Comparison of ENCODE assay signal across 9 cellular contexts in the genomic region with DNA sequence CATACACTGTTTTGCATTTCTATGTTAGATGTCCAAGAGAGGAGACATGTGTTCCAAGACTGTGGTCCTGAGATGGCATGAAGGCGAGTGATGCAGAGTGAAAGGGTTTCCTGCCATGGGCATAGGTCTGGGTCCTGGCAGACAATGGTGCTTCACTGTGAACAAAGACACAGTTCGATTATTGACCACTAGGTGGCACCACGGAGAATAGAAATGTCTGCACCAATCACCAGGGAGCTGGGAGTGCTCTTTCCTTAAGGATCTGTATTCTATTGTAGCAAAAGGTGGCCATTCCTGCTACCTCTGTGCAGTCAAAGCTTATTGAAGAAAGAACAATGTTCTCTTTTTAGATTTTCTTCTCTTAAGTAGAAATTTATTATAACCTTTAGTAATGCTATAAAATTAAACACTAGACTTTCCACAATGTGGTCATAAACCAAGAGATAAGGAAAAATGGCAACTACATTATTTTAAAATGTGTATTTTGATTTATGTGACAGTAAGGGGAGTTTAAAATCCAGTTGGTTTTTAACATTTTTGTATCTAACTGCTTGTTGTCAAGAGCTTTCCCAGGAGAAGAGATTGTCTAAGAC.
DNase-seq lines count a peak whose midpoint lies in the region; ATAC-seq and TF ChIP-seq lines count a peak whose summit lies in the region.
"Had no signal": no experiment of that assay in that cellular context is flagged by ENCODE, and none has a peak within 500 bp of the region (broad histone marks: within the 10 kb centered on the region; RNA-seq: fewer than 3 reads in every experiment).

No MANE protein-coding gene starts in this region.

- WGBS in SK-N-SH (ENCODE audit: low lambda C conversion rate): 4% methylated on average over 3 of the region's 3 CpGs
- WGBS in smooth muscle cell (ENCODE audit: low lambda C conversion rate): 19% methylated on average over 3 of the region's 3 CpGs

- no peak for ATAC-seq in left colon

- H3F3A ChIP-seq in SK-N-SH (replicated peaks; ENCODE audit: insufficient read depth): no peaks in the 10 kb centered on the region
- H3F3A ChIP-seq in smooth muscle cell (ENCODE audit: low read depth): peaks cover 9% of the 10 kb centered on the region

- CTCF ChIA-PET in SK-N-SH (lab: Yijun Ruan, JAX): interaction anchor here (0.6 to 3.0 kb wide), 56 partner anchors 8 to 1039 kb away, joined by 3 to 65 read pairs (median 4); a partner anchor contains a TSS

- H3K36me3 ChIP-seq in KMS-11 (ENCODE audit: insufficient read depth) (no peaks in the 10 kb centered on the region), SK-N-SH (replicated peaks in 1 of 2; ENCODE audit: control insufficient read depth in 1 of 2, insufficient read depth in 2 of 2, low read length in 1 of 2) (no peaks in the 10 kb centered on the region), smooth muscle cell (ENCODE audit: low read depth) (no peaks in the 10 kb centered on the region)

- H4K20me1 ChIP-seq in KMS-11 (ENCODE audit: insufficient read depth) (no peaks in the 10 kb centered on the region), SK-N-SH (ENCODE audit: insufficient read depth) (no peaks in the 10 kb centered on the region), smooth muscle cell (ENCODE audit: low read depth) (no peaks in the 10 kb centered on the region)

- no peak overlapping the region for H3K4me2 ChIP-seq in KMS-11
- H3K4me2 ChIP-seq in SK-N-SH: no peak overlapping the region
- no peak overlapping the region for H3K4me2 ChIP-seq in smooth muscle cell

- H3K4me1 ChIP-seq in KMS-11 (ENCODE audit: low read depth, poor library complexity, severe bottlenecking) (no peaks in the 10 kb centered on the region), SK-N-SH (ENCODE audit: control insufficient read depth in 1 of 2, insufficient read depth in 2 of 2, low read depth in 1 of 2, low read length in 1 of 2) (peaks cover 0 to 3% of the 10 kb centered on the region in 2 experiments; a peak in 1 of 4 replicates), smooth muscle cell (ENCODE audit: low read depth) (no peaks in the 10 kb centered on the region)

- H3K9me2 ChIP-seq in SK-N-SH: no peaks in the 10 kb centered on the region

- H3K27me3 ChIP-seq in KMS-11 (ENCODE audit: insufficient read depth, low read depth) (no peaks in the 10 kb centered on the region), SK-N-SH (ENCODE audit: insufficient read depth) (no peaks in the 10 kb centered on the region), smooth muscle cell (ENCODE audit: low read depth) (no peaks in the 10 kb centered on the region)

- no peaks in the 10 kb centered on the region for H3K9me3 ChIP-seq in SK-N-SH
- no peaks in the 10 kb centered on the region for H3K9me3 ChIP-seq in smooth muscle cell (replicated peaks; ENCODE audit: low read depth)

- peak; percentile 74 for TF ChIP-seq CTCF in KMS-11 (conservative IDR thresholded peaks at IDR 0.05; ENCODE audit: low read depth, low read length)
- peak; percentile 60 for TF ChIP-seq CTCF in SK-N-SH (IDR thresholded peaks at IDR 0.05)
- TF ChIP-seq CTCF in smooth muscle cell (IDR thresholded peaks at IDR 0.05; ENCODE audit: borderline replicate concordance, insufficient read depth, poor library complexity, severe bottlenecking): peak; percentile 66

- POLR2A ChIA-PET in SK-N-SH (lab: Yijun Ruan, JAX): interaction anchor here (1.3 kb wide), 1 partner anchor 27 kb away, joined by 4 read pairs; no protein-coding TSS in a partner anchor

- no peak overlapping the region for H2AFZ ChIP-seq in KMS-11 (ENCODE audit: low read depth)
- H2AFZ ChIP-seq in SK-N-SH (ENCODE audit: low read depth): no peak overlapping the region
- no peak overlapping the region for H2AFZ ChIP-seq in smooth muscle cell (ENCODE audit: low read depth)

- peak; percentile 13 for DNase-seq in A172 (ENCODE audit: low spot score)
- DNase-seq in DMS53 (lab: John Stamatoyannopoulos, UW): peak; percentile 80
- peak; percentile 79 for DNase-seq in SK-N-SH
- peak; percentile 52 for DNase-seq in foreskin melanocyte
- no peak for DNase-seq in smooth muscle cell (lab: John Stamatoyannopoulos, UW; ENCODE audit: unreplicated experiment)
- no peak for DNase-seq in left colon
- DNase-seq in ureter (ENCODE audit: low spot score): no peak

- TF ChIP-seq RAD21 in SK-N-SH (IDR thresholded peaks at IDR 0.05; ENCODE audit: low read length): peak; percentile 76

- intact Hi-C loops in left colon (cut with DNase I, micrococcal nuclease): no loop called here

- H3K27ac ChIP-seq in KMS-11 (no peak overlapping the region), SK-N-SH (ENCODE audit: low read depth in 2 of 2, low read length in 1 of 2) (no peak overlapping the region), smooth muscle cell (ENCODE audit: low read depth) (no peak overlapping the region)
- H3K27ac ChIP-seq: epithelial cell of prostate had no signal

- no peaks in the 10 kb centered on the region for H3K79me2 ChIP-seq in KMS-11 (ENCODE audit: insufficient read depth, low read depth)
- H3K79me2 ChIP-seq in SK-N-SH (ENCODE audit: insufficient read depth): no peaks in the 10 kb centered on the region
- no peaks in the 10 kb centered on the region for H3K79me2 ChIP-seq in smooth muscle cell (ENCODE audit: low read depth)

- H3K4me3 ChIP-seq in KMS-11 (IDR thresholded peaks at IDR 0.05; ENCODE audit: insufficient read depth, low read depth, low read length): no peak overlapping the region
- H3K4me3 ChIP-seq in SK-N-SH (ENCODE audit: low read depth in 2 of 2, low read length in 1 of 2): no peak overlapping the region; a peak in 1 of 4 replicates
- H3K4me3 ChIP-seq in smooth muscle cell: no peak overlapping the region

- no peak overlapping the region for H3K9ac ChIP-seq in KMS-11
- H3K9ac ChIP-seq in SK-N-SH: no peak overlapping the region
- no peak overlapping the region for H3K9ac ChIP-seq in smooth muscle cell (ENCODE audit: low read depth)

- TF ChIP-seq EP300 in SK-N-SH (IDR thresholded peaks at IDR 0.05; ENCODE audit: borderline replicate concordance in 1 of 2, low read depth in 1 of 2, low read length in 1 of 2): no peak

TF ChIP-seq in SK-N-SH, 30 proteins besides CTCF, POLR2A, EP300 and RAD21:
- peak; percentile 56; the same call in 1 of the 2 replicates for TF ChIP-seq SMC3 (IDR thresholded peaks at IDR 0.05; ENCODE audit: low read depth, low read length)
- TF ChIP-seq, protein P1, sequence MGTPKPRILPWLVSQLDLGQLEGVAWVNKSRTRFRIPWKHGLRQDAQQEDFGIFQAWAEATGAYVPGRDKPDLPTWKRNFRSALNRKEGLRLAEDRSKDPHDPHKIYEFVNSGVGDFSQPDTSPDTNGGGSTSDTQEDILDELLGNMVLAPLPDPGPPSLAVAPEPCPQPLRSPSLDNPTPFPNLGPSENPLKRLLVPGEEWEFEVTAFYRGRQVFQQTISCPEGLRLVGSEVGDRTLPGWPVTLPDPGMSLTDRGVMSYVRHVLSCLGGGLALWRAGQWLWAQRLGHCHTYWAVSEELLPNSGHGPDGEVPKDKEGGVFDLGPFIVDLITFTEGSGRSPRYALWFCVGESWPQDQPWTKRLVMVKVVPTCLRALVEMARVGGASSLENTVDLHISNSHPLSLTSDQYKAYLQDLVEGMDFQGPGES (IDR thresholded peaks at IDR 0.05; ENCODE audit: low read depth, low read length): no peak

Comparison
In these comparisons a context has a peak if more than half of its experiments do, and no peak if none do; other contexts are left out.
1. DNase-seq: peak in A172 (single experiment), DMS53 (single experiment), SK-N-SH (single experiment) and foreskin melanocyte (single experiment); none in smooth muscle cell (single experiment), left colon (0 of 2) and ureter (single experiment).
2. Peak in every context shown above with its lines, with median percentiles within 50 percentile points of each other: CTCF ChIP-seq.